In genomic region chr16:30692381-30693074, GRCh38 we compare ENCODE assay signal across 1 cellular context.
A peak's percentile ranks its signal among the peaks of the same experiment; 100 is the strongest.
TF ChIP-seq lines count a peak whose summit lies in the region.

No MANE protein-coding gene starts in this region.

TF ChIP-seq in K562, 482 proteins besides CTCF, POLR2A, EP300 and RAD21:
- TF ChIP-seq PKNOX1 (IDR thresholded peaks at IDR 0.05) = peak; percentile 45
- peak; percentile 13 for TF ChIP-seq MEIS2 (IDR thresholded peaks at IDR 0.05; ENCODE audit: partially characterized antibody)
- TF ChIP-seq, protein P1, sequence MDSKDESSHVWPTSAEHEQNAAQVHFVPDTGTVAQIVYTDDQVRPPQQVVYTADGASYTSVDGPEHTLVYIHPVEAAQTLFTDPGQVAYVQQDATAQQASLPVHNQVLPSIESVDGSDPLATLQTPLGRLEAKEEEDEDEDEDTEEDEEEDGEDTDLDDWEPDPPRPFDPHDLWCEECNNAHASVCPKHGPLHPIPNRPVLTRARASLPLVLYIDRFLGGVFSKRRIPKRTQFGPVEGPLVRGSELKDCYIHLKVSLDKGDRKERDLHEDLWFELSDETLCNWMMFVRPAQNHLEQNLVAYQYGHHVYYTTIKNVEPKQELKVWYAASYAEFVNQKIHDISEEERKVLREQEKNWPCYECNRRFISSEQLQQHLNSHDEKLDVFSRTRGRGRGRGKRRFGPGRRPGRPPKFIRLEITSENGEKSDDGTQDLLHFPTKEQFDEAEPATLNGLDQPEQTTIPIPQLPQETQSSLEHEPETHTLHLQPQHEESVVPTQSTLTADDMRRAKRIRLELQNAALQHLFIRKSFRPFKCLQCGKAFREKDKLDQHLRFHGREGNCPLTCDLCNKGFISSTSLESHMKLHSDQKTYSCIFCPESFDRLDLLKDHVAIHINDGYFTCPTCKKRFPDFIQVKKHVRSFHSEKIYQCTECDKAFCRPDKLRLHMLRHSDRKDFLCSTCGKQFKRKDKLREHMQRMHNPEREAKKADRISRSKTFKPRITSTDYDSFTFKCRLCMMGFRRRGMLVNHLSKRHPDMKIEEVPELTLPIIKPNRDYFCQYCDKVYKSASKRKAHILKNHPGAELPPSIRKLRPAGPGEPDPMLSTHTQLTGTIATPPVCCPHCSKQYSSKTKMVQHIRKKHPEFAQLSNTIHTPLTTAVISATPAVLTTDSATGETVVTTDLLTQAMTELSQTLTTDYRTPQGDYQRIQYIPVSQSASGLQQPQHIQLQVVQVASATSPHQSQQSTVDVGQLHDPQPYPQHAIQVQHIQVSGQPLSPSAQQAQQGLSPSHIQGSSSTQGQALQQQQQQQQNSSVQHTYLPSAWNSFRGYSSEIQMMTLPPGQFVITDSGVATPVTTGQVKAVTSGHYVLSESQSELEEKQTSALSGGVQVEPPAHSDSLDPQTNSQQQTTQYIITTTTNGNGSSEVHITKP (IDR thresholded peaks at IDR 0.05; ENCODE audit: partially characterized antibody) = peak; percentile 7
- TF ChIP-seq, protein P2, sequence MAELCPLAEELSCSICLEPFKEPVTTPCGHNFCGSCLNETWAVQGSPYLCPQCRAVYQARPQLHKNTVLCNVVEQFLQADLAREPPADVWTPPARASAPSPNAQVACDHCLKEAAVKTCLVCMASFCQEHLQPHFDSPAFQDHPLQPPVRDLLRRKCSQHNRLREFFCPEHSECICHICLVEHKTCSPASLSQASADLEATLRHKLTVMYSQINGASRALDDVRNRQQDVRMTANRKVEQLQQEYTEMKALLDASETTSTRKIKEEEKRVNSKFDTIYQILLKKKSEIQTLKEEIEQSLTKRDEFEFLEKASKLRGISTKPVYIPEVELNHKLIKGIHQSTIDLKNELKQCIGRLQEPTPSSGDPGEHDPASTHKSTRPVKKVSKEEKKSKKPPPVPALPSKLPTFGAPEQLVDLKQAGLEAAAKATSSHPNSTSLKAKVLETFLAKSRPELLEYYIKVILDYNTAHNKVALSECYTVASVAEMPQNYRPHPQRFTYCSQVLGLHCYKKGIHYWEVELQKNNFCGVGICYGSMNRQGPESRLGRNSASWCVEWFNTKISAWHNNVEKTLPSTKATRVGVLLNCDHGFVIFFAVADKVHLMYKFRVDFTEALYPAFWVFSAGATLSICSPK (IDR thresholded peaks at IDR 0.05; ENCODE audit: borderline replicate concordance) = no peak
- TF ChIP-seq ZBTB11 (CRISPR knock-in tag; IDR thresholded peaks at IDR 0.05) = 0 out of 6 replicates have a peak, but pooled peaks of 1 of the 3 experiments have one; percentile 24
TF ChIP-seq in K562: peak in this region for 4.
